Comparison of ENCODE assay signal across 8 cellular contexts in genomic region chr20:3563548-3564177, GRCh38.
DNase-seq lines count a peak whose midpoint lies in the region; ATAC-seq, FAIRE-seq and TF ChIP-seq lines count a peak whose summit lies in the region.

No MANE protein-coding gene starts in this region.

- H3K27ac Mint-ChIP-seq in astrocyte (ENCODE audit: unreplicated experiment): no peak overlapping the region

- H3K4me3 ChIP-seq in astrocyte (ENCODE audit: insufficient read depth, low read depth, low read length) (no peak overlapping the region), upper lobe of left lung (no peak overlapping the region)

- H3K4me1 Mint-ChIP-seq in astrocyte (ENCODE audit: low read depth, unreplicated experiment): no peaks in the 10 kb centered on the region

- H3K4me3 Mint-ChIP-seq in astrocyte (ENCODE audit: unreplicated experiment): no peak overlapping the region

- no peak for TF ChIP-seq POLR2A in upper lobe of left lung (IDR thresholded peaks at IDR 0.05)

- peak; percentile 68 for TF ChIP-seq CTCF in GM12873 (IDR thresholded peaks at IDR 0.05; ENCODE audit: insufficient read depth, low read depth, low read length, missing control alignments)
- peak; percentile 71 for TF ChIP-seq CTCF in astrocyte (IDR thresholded peaks at IDR 0.05; ENCODE audit: insufficient read depth, low read depth, low read length)
- TF ChIP-seq CTCF in upper lobe of left lung (IDR thresholded peaks at IDR 0.05): peak; percentile 15 to 61 (median 52)

- no peaks in the 10 kb centered on the region for H3K27me3 Mint-ChIP-seq in astrocyte (ENCODE audit: low read depth, unreplicated experiment)

- no peaks in the 10 kb centered on the region for H3K27me3 ChIP-seq in astrocyte (ENCODE audit: insufficient read depth, low read length)
- H3K27me3 ChIP-seq in upper lobe of left lung: no peaks in the 10 kb centered on the region

- TF ChIP-seq EP300 in upper lobe of left lung (IDR thresholded peaks at IDR 0.05): no peak

- H3K9me3 Mint-ChIP-seq in astrocyte (ENCODE audit: unreplicated experiment): no peaks in the 10 kb centered on the region

- peaks cover 7% of the 10 kb centered on the region for H3K36me3 ChIP-seq in astrocyte (ENCODE audit: insufficient read depth, low read length)
- peaks cover 0 to 29% (median 4%) of the 10 kb centered on the region in 4 donors for H3K36me3 ChIP-seq in upper lobe of left lung

- no peak overlapping the region for H2AFZ ChIP-seq in astrocyte (ENCODE audit: low read depth, low read length)

- FAIRE-seq in astrocyte (lab: Jason Lieb, UNC): peak; percentile 20

- 63 to 65% methylated on average over 4 of the region's 4 CpGs for WGBS in upper lobe of left lung, 2 donors

- ATAC-seq in upper lobe of left lung (ENCODE audit: low FRiP score in 2 of 2): peak in 1 of 2 donors; percentile 70
- no peak for ATAC-seq in GM18907 (IDR thresholded peaks at IDR 0.05; ENCODE audit: unreplicated experiment)
- no peak for ATAC-seq in GM18868 (IDR thresholded peaks at IDR 0.05; ENCODE audit: unreplicated experiment)

- no peaks in the 10 kb centered on the region for H4K20me1 ChIP-seq in astrocyte (ENCODE audit: insufficient read depth, low read length)

- no peak overlapping the region for H3K4me2 ChIP-seq in astrocyte (ENCODE audit: low read length)

- DNase-seq in AML-193 (lab: John Stamatoyannopoulos, UW) (peak; percentile 38 to 66), NCI-H2171 (lab: John Stamatoyannopoulos, UW) (peak; percentile 53), astrocyte (ENCODE audit: low read depth) (peak; percentile 14), iPS-NIHi7 (ENCODE audit: extremely low spot score) (peak; percentile 43), upper lobe of left lung (no peak)

- H3K4me1 ChIP-seq in astrocyte (ENCODE audit: insufficient read depth, low read length): no peaks in the 10 kb centered on the region
- no peaks in the 10 kb centered on the region for H3K4me1 ChIP-seq in upper lobe of left lung

- H3K9ac ChIP-seq in astrocyte (ENCODE audit: low read length): no peak overlapping the region

- H3K9me3 ChIP-seq in astrocyte (ENCODE audit: insufficient read depth, low read depth, low read length) (no peaks in the 10 kb centered on the region), upper lobe of left lung (no peaks in the 10 kb centered on the region)

- H3K79me2 ChIP-seq in astrocyte (ENCODE audit: insufficient read depth, low read length): no peaks in the 10 kb centered on the region

- peaks cover 2% of the 10 kb centered on the region for H3K36me3 Mint-ChIP-seq in astrocyte (ENCODE audit: low read depth, unreplicated experiment)

- H3K27ac ChIP-seq in astrocyte (ENCODE audit: low read depth, low read length): no peak overlapping the region
- no peak overlapping the region for H3K27ac ChIP-seq in upper lobe of left lung

Comparison
In these comparisons a context has a peak if more than half of its experiments do, and no peak if none do; other contexts are left out.
1. DNase-seq: peak in AML-193 (2 of 2), NCI-H2171 (single experiment), astrocyte (single experiment) and iPS-NIHi7 (single experiment); none in upper lobe of left lung (0 of 2).
2. Peak in every context shown above with its lines, with median percentiles within 50 percentile points of each other: CTCF ChIP-seq.